In genomic region chr7:99685871-99686608, GRCh38 we compare ENCODE assay signal across 1 cellular context.
TF ChIP-seq lines count a peak whose summit lies in the region.
"Not testable (repeated sequence)": the region's sequence is repeated elsewhere in the genome, so short reads cannot be mapped to it uniquely, and the experiment has no call there.

No MANE protein-coding gene starts in this region.

TF ChIP-seq in K562, 482 proteins besides CTCF, POLR2A, EP300 and RAD21 (continued from another document and continues in another):
- TF ChIP-seq, protein P1, sequence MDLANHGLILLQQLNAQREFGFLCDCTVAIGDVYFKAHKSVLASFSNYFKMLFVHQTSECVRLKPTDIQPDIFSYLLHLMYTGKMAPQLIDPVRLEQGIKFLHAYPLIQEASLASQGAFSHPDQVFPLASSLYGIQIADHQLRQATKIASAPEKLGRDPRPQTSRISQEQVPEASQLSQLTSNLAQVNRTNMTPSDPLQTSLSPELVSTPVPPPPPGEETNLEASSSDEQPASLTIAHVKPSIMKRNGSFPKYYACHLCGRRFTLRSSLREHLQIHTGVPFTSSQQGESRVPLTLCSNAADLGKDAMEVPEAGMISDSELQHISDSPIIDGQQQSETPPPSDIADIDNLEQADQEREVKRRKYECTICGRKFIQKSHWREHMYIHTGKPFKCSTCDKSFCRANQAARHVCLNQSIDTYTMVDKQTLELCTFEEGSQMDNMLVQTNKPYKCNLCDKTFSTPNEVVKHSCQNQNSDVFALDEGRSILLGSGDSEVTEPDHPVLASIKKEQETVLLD (IDR thresholded peaks at IDR 0.05) = peak; percentile 39; the same call in 1 of the 2 replicates
- TF ChIP-seq, protein P2, sequence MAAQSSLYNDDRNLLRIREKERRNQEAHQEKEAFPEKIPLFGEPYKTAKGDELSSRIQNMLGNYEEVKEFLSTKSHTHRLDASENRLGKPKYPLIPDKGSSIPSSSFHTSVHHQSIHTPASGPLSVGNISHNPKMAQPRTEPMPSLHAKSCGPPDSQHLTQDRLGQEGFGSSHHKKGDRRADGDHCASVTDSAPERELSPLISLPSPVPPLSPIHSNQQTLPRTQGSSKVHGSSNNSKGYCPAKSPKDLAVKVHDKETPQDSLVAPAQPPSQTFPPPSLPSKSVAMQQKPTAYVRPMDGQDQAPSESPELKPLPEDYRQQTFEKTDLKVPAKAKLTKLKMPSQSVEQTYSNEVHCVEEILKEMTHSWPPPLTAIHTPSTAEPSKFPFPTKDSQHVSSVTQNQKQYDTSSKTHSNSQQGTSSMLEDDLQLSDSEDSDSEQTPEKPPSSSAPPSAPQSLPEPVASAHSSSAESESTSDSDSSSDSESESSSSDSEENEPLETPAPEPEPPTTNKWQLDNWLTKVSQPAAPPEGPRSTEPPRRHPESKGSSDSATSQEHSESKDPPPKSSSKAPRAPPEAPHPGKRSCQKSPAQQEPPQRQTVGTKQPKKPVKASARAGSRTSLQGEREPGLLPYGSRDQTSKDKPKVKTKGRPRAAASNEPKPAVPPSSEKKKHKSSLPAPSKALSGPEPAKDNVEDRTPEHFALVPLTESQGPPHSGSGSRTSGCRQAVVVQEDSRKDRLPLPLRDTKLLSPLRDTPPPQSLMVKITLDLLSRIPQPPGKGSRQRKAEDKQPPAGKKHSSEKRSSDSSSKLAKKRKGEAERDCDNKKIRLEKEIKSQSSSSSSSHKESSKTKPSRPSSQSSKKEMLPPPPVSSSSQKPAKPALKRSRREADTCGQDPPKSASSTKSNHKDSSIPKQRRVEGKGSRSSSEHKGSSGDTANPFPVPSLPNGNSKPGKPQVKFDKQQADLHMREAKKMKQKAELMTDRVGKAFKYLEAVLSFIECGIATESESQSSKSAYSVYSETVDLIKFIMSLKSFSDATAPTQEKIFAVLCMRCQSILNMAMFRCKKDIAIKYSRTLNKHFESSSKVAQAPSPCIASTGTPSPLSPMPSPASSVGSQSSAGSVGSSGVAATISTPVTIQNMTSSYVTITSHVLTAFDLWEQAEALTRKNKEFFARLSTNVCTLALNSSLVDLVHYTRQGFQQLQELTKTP (IDR thresholded peaks at IDR 0.05; ENCODE audit: low read depth in 1 of 2, partially characterized antibody in 2 of 2) = peak in 1 of 2 experiments; percentile 47
- TF ChIP-seq, protein P3, sequence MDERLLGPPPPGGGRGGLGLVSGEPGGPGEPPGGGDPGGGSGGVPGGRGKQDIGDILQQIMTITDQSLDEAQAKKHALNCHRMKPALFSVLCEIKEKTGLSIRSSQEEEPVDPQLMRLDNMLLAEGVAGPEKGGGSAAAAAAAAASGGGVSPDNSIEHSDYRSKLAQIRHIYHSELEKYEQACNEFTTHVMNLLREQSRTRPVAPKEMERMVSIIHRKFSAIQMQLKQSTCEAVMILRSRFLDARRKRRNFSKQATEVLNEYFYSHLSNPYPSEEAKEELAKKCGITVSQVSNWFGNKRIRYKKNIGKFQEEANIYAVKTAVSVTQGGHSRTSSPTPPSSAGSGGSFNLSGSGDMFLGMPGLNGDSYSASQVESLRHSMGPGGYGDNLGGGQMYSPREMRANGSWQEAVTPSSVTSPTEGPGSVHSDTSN (CRISPR knock-in tag; IDR thresholded peaks at IDR 0.05; ENCODE audit: low read depth) = not testable (repeated sequence)
- TF ChIP-seq, protein P3 (tag; conservative IDR thresholded peaks at IDR 0.05; ENCODE audit: low read depth) = peak; percentile 41
- TF ChIP-seq YY1 (IDR thresholded peaks at IDR 0.05; ENCODE audit: borderline replicate concordance in 1 of 3, control insufficient read depth in 1 of 3, extremely low read depth in 1 of 3, insufficient read depth in 3 of 3, insufficient read length in 1 of 3, insufficient replicate concordance in 2 of 3, low read depth in 1 of 3, low read length in 2 of 3) (peak in 1 of 3 experiments; percentile 50), MEIS2 (IDR thresholded peaks at IDR 0.05; ENCODE audit: partially characterized antibody) (peak; percentile 21), JUND (IDR thresholded peaks at IDR 0.05; ENCODE audit: borderline replicate concordance, low read depth, low read length) (peak; percentile 18; the same call in 1 of the 2 replicates), TBL1XR1 (IDR thresholded peaks at IDR 0.05; ENCODE audit: low read length in 2 of 2) (0 out of 4 replicates have a peak, but pooled peaks of 1 of the 2 experiments have one; percentile 45), NFIC (IDR thresholded peaks at IDR 0.05) (peak; percentile 24; the same call in 1 of the 2 replicates), ATF7 (IDR thresholded peaks at IDR 0.05) (peak; percentile 45; the same call in 1 of the 2 replicates), DACH1 (IDR thresholded peaks at IDR 0.05; ENCODE audit: partially characterized antibody) (peak; percentile 67), TRIM24 (IDR thresholded peaks at IDR 0.05) (peak; percentile 55 to 69; a peak in 3 of 4 replicates), TCF3 (CRISPR knock-in tag; IDR thresholded peaks at IDR 0.05) (peak; percentile 67), FOXK2 (conservative IDR thresholded peaks at IDR 0.05 in 1 of 2, IDR thresholded peaks at IDR 0.05 in 1 of 2; ENCODE audit: low read depth in 2 of 2) (peak; percentile 93 to 96), TEAD2 (tag; IDR thresholded peaks at IDR 0.05) (0 out of 2 replicates have a peak, but pooled peaks have one; percentile 35), MYNN (IDR thresholded peaks at IDR 0.05) (0 out of 2 replicates have a peak, but pooled peaks have one; percentile 36), SMAD4 (CRISPR knock-in tag; conservative IDR thresholded peaks at IDR 0.05) (peak; percentile 81), SP1 (CRISPR knock-in tag; IDR thresholded peaks at IDR 0.05) (peak; percentile 61; the same call in 1 of the 2 replicates), FOXA3 (CRISPR knock-in tag; conservative IDR thresholded peaks at IDR 0.05 in 1 of 2, IDR thresholded peaks at IDR 0.05 in 1 of 2) (peak; percentile 73 to 76; a peak in 3 of 4 replicates), CBFA2T3 (IDR thresholded peaks at IDR 0.05) (peak; percentile 62), CBFA2T2 (conservative IDR thresholded peaks at IDR 0.05) (peak; percentile 46), MYC (IDR thresholded peaks at IDR 0.05; ENCODE audit: low read depth, low read length) (0 out of 2 replicates have a peak, but pooled peaks have one; percentile 14), ARID1B (IDR thresholded peaks at IDR 0.05) (peak; percentile 74), SRF (CRISPR knock-in tag; IDR thresholded peaks at IDR 0.05) (0 out of 4 replicates have a peak, but pooled peaks of 1 of the 2 experiments have one; percentile 41), DPF2 (IDR thresholded peaks at IDR 0.05) (peak; percentile 65), MBD2 (IDR thresholded peaks at IDR 0.05; ENCODE audit: borderline replicate concordance, low read depth) (0 out of 2 replicates have a peak, but pooled peaks have one; percentile 15), MNT (conservative IDR thresholded peaks at IDR 0.05) (peak; percentile 34 to 58; a peak in 3 of 4 replicates), ARNT (IDR thresholded peaks at IDR 0.05) (0 out of 4 replicates have a peak, but pooled peaks of 1 of the 2 experiments have one; percentile 27), NFRKB (IDR thresholded peaks at IDR 0.05; ENCODE audit: low read depth) (0 out of 2 replicates have a peak, but pooled peaks have one; percentile 44), CTBP1 (IDR thresholded peaks at IDR 0.05; ENCODE audit: borderline replicate concordance) (peak; percentile 68), RNF2 (IDR thresholded peaks at IDR 0.05) (peak; percentile 44; the same call in 1 of the 2 replicates), L3MBTL2 (IDR thresholded peaks at IDR 0.05) (peak; percentile 39), RCOR1 (IDR thresholded peaks at IDR 0.05; ENCODE audit: borderline replicate concordance in 1 of 2, low read depth in 2 of 2, low read length in 2 of 2) (0 out of 4 replicates have a peak, but pooled peaks of 1 of the 2 experiments have one; percentile 20), LEF1 (IDR thresholded peaks at IDR 0.05) (peak; percentile 91), SOX6 (IDR thresholded peaks at IDR 0.05) (peak; percentile 85), SMARCE1 (IDR thresholded peaks at IDR 0.05) (peak; percentile 62; the same call in 1 of the 2 replicates)
- not testable (repeated sequence) for TF ChIP-seq JUND (tag; IDR thresholded peaks at IDR 0.05; ENCODE audit: borderline replicate concordance, low read depth, low read length); MYNN (CRISPR knock-in tag; IDR thresholded peaks at IDR 0.05); MYC (CRISPR knock-in tag; IDR thresholded peaks at IDR 0.05; ENCODE audit: borderline replicate concordance, low read depth)
- TF ChIP-seq, protein P4, sequence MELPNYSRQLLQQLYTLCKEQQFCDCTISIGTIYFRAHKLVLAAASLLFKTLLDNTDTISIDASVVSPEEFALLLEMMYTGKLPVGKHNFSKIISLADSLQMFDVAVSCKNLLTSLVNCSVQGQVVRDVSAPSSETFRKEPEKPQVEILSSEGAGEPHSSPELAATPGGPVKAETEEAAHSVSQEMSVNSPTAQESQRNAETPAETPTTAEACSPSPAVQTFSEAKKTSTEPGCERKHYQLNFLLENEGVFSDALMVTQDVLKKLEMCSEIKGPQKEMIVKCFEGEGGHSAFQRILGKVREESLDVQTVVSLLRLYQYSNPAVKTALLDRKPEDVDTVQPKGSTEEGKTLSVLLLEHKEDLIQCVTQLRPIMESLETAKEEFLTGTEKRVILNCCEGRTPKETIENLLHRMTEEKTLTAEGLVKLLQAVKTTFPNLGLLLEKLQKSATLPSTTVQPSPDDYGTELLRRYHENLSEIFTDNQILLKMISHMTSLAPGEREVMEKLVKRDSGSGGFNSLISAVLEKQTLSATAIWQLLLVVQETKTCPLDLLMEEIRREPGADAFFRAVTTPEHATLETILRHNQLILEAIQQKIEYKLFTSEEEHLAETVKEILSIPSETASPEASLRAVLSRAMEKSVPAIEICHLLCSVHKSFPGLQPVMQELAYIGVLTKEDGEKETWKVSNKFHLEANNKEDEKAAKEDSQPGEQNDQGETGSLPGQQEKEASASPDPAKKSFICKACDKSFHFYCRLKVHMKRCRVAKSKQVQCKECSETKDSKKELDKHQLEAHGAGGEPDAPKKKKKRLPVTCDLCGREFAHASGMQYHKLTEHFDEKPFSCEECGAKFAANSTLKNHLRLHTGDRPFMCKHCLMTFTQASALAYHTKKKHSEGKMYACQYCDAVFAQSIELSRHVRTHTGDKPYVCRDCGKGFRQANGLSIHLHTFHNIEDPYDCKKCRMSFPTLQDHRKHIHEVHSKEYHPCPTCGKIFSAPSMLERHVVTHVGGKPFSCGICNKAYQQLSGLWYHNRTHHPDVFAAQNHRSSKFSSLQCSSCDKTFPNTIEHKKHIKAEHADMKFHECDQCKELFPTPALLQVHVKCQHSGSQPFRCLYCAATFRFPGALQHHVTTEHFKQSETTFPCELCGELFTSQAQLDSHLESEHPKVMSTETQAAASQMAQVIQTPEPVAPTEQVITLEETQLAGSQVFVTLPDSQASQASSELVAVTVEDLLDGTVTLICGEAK (IDR thresholded peaks at IDR 0.05) = 0 out of 2 replicates have a peak, but pooled peaks have one; percentile 20
- TF ChIP-seq, protein P4 (CRISPR knock-in tag; IDR thresholded peaks at IDR 0.05) = not testable (repeated sequence)
- TF ChIP-seq, protein P5, sequence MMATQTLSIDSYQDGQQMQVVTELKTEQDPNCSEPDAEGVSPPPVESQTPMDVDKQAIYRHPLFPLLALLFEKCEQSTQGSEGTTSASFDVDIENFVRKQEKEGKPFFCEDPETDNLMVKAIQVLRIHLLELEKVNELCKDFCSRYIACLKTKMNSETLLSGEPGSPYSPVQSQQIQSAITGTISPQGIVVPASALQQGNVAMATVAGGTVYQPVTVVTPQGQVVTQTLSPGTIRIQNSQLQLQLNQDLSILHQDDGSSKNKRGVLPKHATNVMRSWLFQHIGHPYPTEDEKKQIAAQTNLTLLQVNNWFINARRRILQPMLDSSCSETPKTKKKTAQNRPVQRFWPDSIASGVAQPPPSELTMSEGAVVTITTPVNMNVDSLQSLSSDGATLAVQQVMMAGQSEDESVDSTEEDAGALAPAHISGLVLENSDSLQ (IDR thresholded peaks at IDR 0.05) = peak; percentile 72
